ENCODE assay signal across 13 cellular contexts in the genomic region with DNA sequence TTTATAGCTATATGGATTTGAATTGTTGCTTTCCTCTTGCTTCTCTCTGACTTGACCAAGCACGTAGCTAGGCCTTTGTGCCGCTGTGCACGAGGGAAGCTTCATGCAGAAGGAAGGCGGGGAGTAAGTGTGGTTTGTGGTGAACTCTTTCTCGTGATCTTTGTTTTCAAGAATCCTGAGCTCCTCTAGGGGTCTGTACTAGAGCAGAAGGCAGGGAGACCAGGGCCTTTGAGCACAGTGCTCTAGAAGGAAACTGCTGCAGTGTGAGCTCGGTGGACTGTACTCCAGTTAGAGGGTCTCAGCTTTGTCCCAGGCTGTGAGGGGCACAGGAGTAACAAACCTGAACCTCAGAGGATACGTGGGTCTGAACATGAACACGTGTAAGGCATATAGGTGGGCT.
A peak's percentile ranks its signal among the peaks of the same experiment; 100 is the strongest.
DNase-seq lines count a peak whose midpoint lies in the region; ATAC-seq and TF ChIP-seq lines count a peak whose summit lies in the region.
"Had no signal": no experiment of that assay in that cellular context is flagged by ENCODE, and none has a peak within 500 bp of the region (broad histone marks: within the 10 kb centered on the region; RNA-seq: fewer than 3 reads in every experiment).

No MANE protein-coding gene starts in this region.

- ATAC-seq in GM18511 (IDR thresholded peaks at IDR 0.05; ENCODE audit: unreplicated experiment) (peak; percentile 77), GM21423 (IDR thresholded peaks at IDR 0.05; ENCODE audit: unreplicated experiment) (peak; percentile 62)
- ATAC-seq: pancreas had no signal

- peak; percentile 24 for DNase-seq in NB4 (ENCODE audit: low read depth)
- DNase-seq in central memory CD4-positive, alpha-beta T cell = peak; percentile 12
- no peak for DNase-seq in iPS-NIHi11 (ENCODE audit: low spot score)
- DNase-seq in GM19238 (ENCODE audit: insufficient read length, low spot score) = no peak
- no peak for DNase-seq in NCI-H187 treated with DMSO at 0.1 percent for 48 hours (lab: John Stamatoyannopoulos, UW)
- DNase-seq in GM13976 (ENCODE audit: low spot score) = no peak
- DNase-seq: dermis blood vessel endothelial cell; left ventricle myocardium inferior; NCI-H146; pancreas; stimulated activated CD4-positive, alpha-beta T cell treated with anti-CD3 and anti-CD28 coated beads, Interleukin-1b, Interleukin-23, amount 100 ng/mL, for 48 hours had no signal

- TF ChIP-seq CTCF in NB4 (IDR thresholded peaks at IDR 0.05; ENCODE audit: low read depth, low read length) (no peak), GM13976 (IDR thresholded peaks at IDR 0.05; ENCODE audit: borderline replicate concordance, control extremely low read depth, extremely low read depth, insufficient read depth, missing control alignments) (no peak)

- in situ Hi-C loops in GM13976 (cut with MboI; ENCODE audit: low sequenced_read_pairs, unreplicated experiment) = no loop called here

- H3K4me3 ChIP-seq in NB4 (ENCODE audit: low read depth, low read length) = no peak overlapping the region
- H3K4me3 ChIP-seq: left ventricle myocardium inferior, pancreas had no signal

- TF ChIP-seq POLR2A in NB4 (IDR thresholded peaks at IDR 0.05; ENCODE audit: extremely low read depth, insufficient read length) = no peak

Comparison
In these comparisons a context has a peak if more than half of its experiments do, and no peak if none do; other contexts are left out.
1. DNase-seq: peak in NB4 (single experiment) and central memory CD4-positive, alpha-beta T cell (single experiment); none in iPS-NIHi11 (single experiment), GM19238 (single experiment), NCI-H187 treated with DMSO at 0.1 percent for 48 hours (single experiment) and GM13976 (single experiment).